Comparison of ENCODE assay signal across 8 cellular contexts in genomic region chr14:52313493-52313881, GRCh38. TPM values are rescaled to one million over a fixed set of nuclear protein-coding genes. Genes with fewer than 3 reads are reported as not detected.
DNase-seq lines count a peak whose midpoint lies in the region; ATAC-seq and TF ChIP-seq lines count a peak whose summit lies in the region.

No MANE protein-coding gene starts in this region.

- POLR2A ChIA-PET in Caco-2 (lab: Charles Lee) (interaction anchor here (0.5 kb wide), 1 partner anchor 442 kb away, joined by 4 read pairs; no protein-coding TSS in a partner anchor), Panc1 (lab: Charles Lee) (interaction anchor here (0.6 kb wide), 1 partner anchor 12 kb away, joined by 3 read pairs; no protein-coding TSS in a partner anchor)

- H3K27ac ChIP-seq in Panc1 (ENCODE audit: low read length) (no peak overlapping the region), esophagus (ENCODE audit: low read depth in 2 of 2, low read length in 1 of 2) (peak overlapping the region; percentile 5 to 37)

- H3K9me3 ChIP-seq in Caco-2 (no peaks in the 10 kb centered on the region), Panc1 (ENCODE audit: control insufficient read depth, insufficient read depth, low read depth, low read length) (no peaks in the 10 kb centered on the region), esophagus (ENCODE audit: control insufficient read depth in 2 of 2, insufficient read depth in 1 of 2, low read depth in 1 of 2, low read length in 1 of 2) (no peaks in the 10 kb centered on the region)

- no peak for DNase-seq in Caco-2
- DNase-seq in Panc1 (ENCODE audit: low read depth, low spot score): no peak
- no peak for DNase-seq in osteocyte (ENCODE audit: extremely low spot score, unreplicated experiment)
- DNase-seq in posterior vena cava (ENCODE audit: low spot score): no peak
- no peak for DNase-seq in NCI-H146 (lab: John Stamatoyannopoulos, UW)
- DNase-seq in ecto neural progenitor cell (ENCODE audit: low spot score): no peak

- ATAC-seq in Panc1: no peak
- no peak for ATAC-seq in HG03457 (IDR thresholded peaks at IDR 0.05; ENCODE audit: unreplicated experiment)

- H3K27me3 ChIP-seq in Caco-2 (replicated peaks; ENCODE audit: control insufficient read depth, insufficient read depth, low read length): no peaks in the 10 kb centered on the region; the same call in 1 of the 2 replicates
- peaks cover 8% of the 10 kb centered on the region for H3K27me3 ChIP-seq in Panc1 (ENCODE audit: control insufficient read depth, insufficient read depth, low read length)
- H3K27me3 ChIP-seq in esophagus (ENCODE audit: control insufficient read depth in 1 of 2, insufficient read depth in 2 of 2, low read length in 2 of 2): no peaks in the 10 kb centered on the region

- H3K4me3 Mint-ChIP-seq in Caco-2 (ENCODE audit: unreplicated experiment): peak overlapping the region; percentile 95
- H3K4me3 Mint-ChIP-seq in osteocyte (ENCODE audit: unreplicated experiment): peak overlapping the region; percentile 81

- H3K4me3 ChIP-seq in Caco-2 (ENCODE audit: low read depth, low read length) (peak overlapping the region; percentile 46), Panc1 (ENCODE audit: low read depth in 2 of 2, low read length in 2 of 2) (peak overlapping the region; percentile 42 to 62), esophagus (ENCODE audit: low read depth in 1 of 2, low read length in 2 of 2) (peak overlapping the region; percentile 51 to 53)

- peak overlapping the region; percentile 67 for H3K27ac Mint-ChIP-seq in Caco-2 (ENCODE audit: unreplicated experiment)
- no peak overlapping the region for H3K27ac Mint-ChIP-seq in osteocyte (ENCODE audit: unreplicated experiment)

- 31% methylated on average over 10 of the region's 10 CpGs for WGBS in esophagus, 2 donors

- intact Hi-C loops in Caco-2 (cut with micrococcal nuclease; ENCODE audit: unreplicated experiment) (loop anchor here (10.0 kb wide), 1 partner anchor 91 kb away; no protein-coding TSS in a partner anchor), Panc1 (cut with micrococcal nuclease; ENCODE audit: unreplicated experiment) (no loop called here), posterior vena cava (cut with DNase I) (loop anchor here in 1 of 2 donors (10.0 kb wide), 1 partner anchor 161 kb away; no protein-coding TSS in a partner anchor)

- H3K36me3 Mint-ChIP-seq in Caco-2 (ENCODE audit: insufficient read depth, unreplicated experiment) (peaks cover 5% of the 10 kb centered on the region), osteocyte (ENCODE audit: unreplicated experiment) (no peaks in the 10 kb centered on the region)

- in situ Hi-C loops in Panc1 (cut with HindIII; ENCODE audit: low pct_unique_long_range_greater_than_20kb, low sequenced_read_pairs): no loop called here

- no peaks in the 10 kb centered on the region for H3K4me1 ChIP-seq in Caco-2
- H3K4me1 ChIP-seq in Panc1 (ENCODE audit: control insufficient read depth, insufficient read depth, low read length): no peaks in the 10 kb centered on the region
- peaks cover 0 to 10% of the 10 kb centered on the region in 2 donors for H3K4me1 ChIP-seq in esophagus (ENCODE audit: control insufficient read depth in 2 of 2, insufficient read depth in 2 of 2, low read length in 1 of 2)

- H3K27me3 Mint-ChIP-seq in Caco-2 (ENCODE audit: insufficient read depth, unreplicated experiment) (peaks cover 28% of the 10 kb centered on the region), osteocyte (ENCODE audit: unreplicated experiment) (peaks cover 5% of the 10 kb centered on the region)

- TF ChIP-seq CTCF in Caco-2 (IDR thresholded peaks at IDR 0.05; ENCODE audit: insufficient read depth in 1 of 2, low read depth in 1 of 2, low read length in 1 of 2, severe bottlenecking in 1 of 2, unreplicated experiment in 1 of 2) (no peak), Panc1 (IDR thresholded peaks at IDR 0.05) (no peak), osteocyte (IDR thresholded peaks at IDR 0.05) (no peak)

- H3K9me3 Mint-ChIP-seq in Caco-2 (ENCODE audit: unreplicated experiment): no peaks in the 10 kb centered on the region
- no peaks in the 10 kb centered on the region for H3K9me3 Mint-ChIP-seq in osteocyte (ENCODE audit: unreplicated experiment)

- H3K4me1 Mint-ChIP-seq in Caco-2 (ENCODE audit: low read depth, unreplicated experiment) (peaks cover 16% of the 10 kb centered on the region), osteocyte (ENCODE audit: unreplicated experiment) (peaks cover 19% of the 10 kb centered on the region)

- CTCF ChIA-PET in Caco-2 (lab: Charles Lee): no interaction called here
- CTCF ChIA-PET in Panc1 (lab: Charles Lee): no interaction called here

- no peaks in the 10 kb centered on the region for H3K36me3 ChIP-seq in Caco-2 (ENCODE audit: control insufficient read depth, insufficient read depth, low read length)
- H3K36me3 ChIP-seq in Panc1 (ENCODE audit: control insufficient read depth, insufficient read depth, low read length): no peaks in the 10 kb centered on the region
- H3K36me3 ChIP-seq in esophagus (ENCODE audit: control insufficient read depth in 2 of 2, insufficient read depth in 2 of 2, low read length in 1 of 2): no peaks in the 10 kb centered on the region

- BruUV-seq in Caco-2 (replicated peaks; lab: Mats Ljungman, UMichigan) (no TSS peak), Panc1 (replicated peaks; lab: Mats Ljungman, UMichigan) (no TSS peak)

RNA-seq across cellular contexts. Expression of gene PTGER2, which starts 0.6 kb away (rescaled TPM):
- total RNA-seq in Caco-2 (2022) (0.27 and 0.39 TPM in 2 replicates), Panc1 (2021; ENCODE audit: unreplicated experiment) (0.41 TPM), osteocyte (2.1 and 2.4 TPM in 2 replicates), posterior vena cava (1 to 10 TPM; 5.3 to 7.4 TPM)
- polyA plus RNA-seq in Panc1 (2012; ENCODE audit: insufficient read length): 1.9 TPM
- under 1 TPM; 0.29 to 0.41 TPM for polyA plus RNA-seq in esophagus

RNA-seq across cellular contexts. Expression of gene PTGDR, which starts 46.0 kb away (rescaled TPM):
- total RNA-seq in Caco-2 (2022) (0.16 and 0.41 TPM in 2 replicates), Panc1 (2021; ENCODE audit: unreplicated experiment) (not detected), osteocyte (not detected in 2 replicates), posterior vena cava (1 to 10 TPM; 2.9 to 4.5 TPM)
- polyA plus RNA-seq in Panc1 (2012; ENCODE audit: insufficient read length): not detected
- under 1 TPM; 0.07 to 0.08 TPM for polyA plus RNA-seq in esophagus
